Comparison of ENCODE assay signal across 15 cellular contexts in the genomic region with DNA sequence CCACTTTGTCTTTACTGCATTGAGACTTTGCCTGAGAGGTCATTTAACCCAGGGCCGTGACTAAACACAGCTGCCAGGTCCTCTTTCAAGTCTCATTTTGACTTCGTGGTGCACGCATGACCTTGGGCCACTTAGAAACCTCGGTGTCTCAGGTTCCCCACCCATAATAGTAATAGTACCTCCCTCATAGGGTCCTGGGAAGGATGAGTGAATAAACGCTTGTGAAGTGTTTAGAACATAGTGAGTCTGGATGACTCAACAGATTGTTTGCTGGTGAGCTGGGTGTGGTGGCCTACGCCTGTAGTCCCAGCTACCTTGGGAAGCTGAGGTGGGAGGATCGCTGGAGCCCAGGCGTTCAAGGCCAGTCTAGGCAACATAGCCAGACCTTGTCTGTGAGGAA. TPM values are rescaled to one million over a fixed set of nuclear protein-coding genes. Genes with fewer than 3 reads are reported as not detected.
A peak's percentile ranks its signal among the peaks of the same experiment; 100 is the strongest.
DNase-seq lines count a peak whose midpoint lies in the region; ATAC-seq and TF ChIP-seq lines count a peak whose summit lies in the region.
"Had no signal": no experiment of that assay in that cellular context is flagged by ENCODE, and none has a peak within 500 bp of the region (broad histone marks: within the 10 kb centered on the region; RNA-seq: fewer than 3 reads in every experiment).

No MANE protein-coding gene starts in this region.

- H3K79me2 ChIP-seq in PC-3 (ENCODE audit: low read length): no peaks in the 10 kb centered on the region

- H3K27me3 ChIP-seq in PC-3 (ENCODE audit: low read length) (no peaks in the 10 kb centered on the region), adrenal gland (no peaks in the 10 kb centered on the region)
- H3K27me3 ChIP-seq: cardiac muscle cell had no signal

- no peaks in the 10 kb centered on the region for H3K27me3 Mint-ChIP-seq in Calu3 (ENCODE audit: unreplicated experiment)
- no peaks in the 10 kb centered on the region for H3K27me3 Mint-ChIP-seq in nephron (ENCODE audit: low read depth)
- H3K27me3 Mint-ChIP-seq in immature natural killer cell (ENCODE audit: low read depth in 3 of 3): peaks cover 0 to 3% (median 0%) of the 10 kb centered on the region in 3 donors

- no peak overlapping the region for H3K4me3 ChIP-seq in PC-3 (ENCODE audit: low read length)
- H3K4me3 ChIP-seq in choroid plexus epithelial cell (ENCODE audit: low read depth, low read length): no peak overlapping the region
- H3K4me3 ChIP-seq in adrenal gland: no peak overlapping the region
- H3K4me3 ChIP-seq: BLaER1, cardiac muscle cell had no signal

- 63 to 81% (median 74%) methylated on average over 8 of the region's 8 CpGs for WGBS in adrenal gland, 4 donors

- H3K36me3 Mint-ChIP-seq in Calu3 (ENCODE audit: insufficient read depth, unreplicated experiment) (no peaks in the 10 kb centered on the region), nephron (ENCODE audit: low read depth) (no peaks in the 10 kb centered on the region), immature natural killer cell (no peaks in the 10 kb centered on the region)

- H3K4me1 ChIP-seq in PC-3 (ENCODE audit: insufficient read depth, low read length) (peaks cover 30% of the 10 kb centered on the region), adrenal gland (replicated peaks in 1 of 2) (no peaks in the 10 kb centered on the region)

- H3K9ac ChIP-seq in PC-3 (ENCODE audit: low read length): peak overlapping the region; percentile 65
- H3K9ac ChIP-seq: BLaER1 had no signal

- peak overlapping the region; percentile 52 for H3K27ac Mint-ChIP-seq in Calu3 (ENCODE audit: unreplicated experiment)
- H3K27ac Mint-ChIP-seq in nephron: peak overlapping the region in 2 of 3 experiments; percentile 8 to 77
- H3K27ac Mint-ChIP-seq in immature natural killer cell: no peak overlapping the region

- H3K9me3 Mint-ChIP-seq in Calu3 (ENCODE audit: low read depth, unreplicated experiment) (no peaks in the 10 kb centered on the region), nephron (no peaks in the 10 kb centered on the region), immature natural killer cell (no peaks in the 10 kb centered on the region)

- ATAC-seq in PC-3: peak; percentile 93

- H3K4me3 Mint-ChIP-seq in Calu3 (ENCODE audit: low read depth, unreplicated experiment) (no peak overlapping the region), nephron (no peak overlapping the region), immature natural killer cell (no peak overlapping the region)

- DNase-seq in Calu3: no peak
- peak; percentile 96 for DNase-seq in PC-3
- DNase-seq in choroid plexus epithelial cell (ENCODE audit: low read depth): peak; percentile 71
- DNase-seq in adrenal gland: no peak
- DNase-seq in NCI-H2227 (lab: John Stamatoyannopoulos, UW; ENCODE audit: unreplicated experiment): no peak
- no peak for DNase-seq in immature natural killer cell
- no peak for DNase-seq in stimulated activated CD4-positive, alpha-beta T cell treated with anti-CD3 and anti-CD28 coated beads, Interleukin-4, amount 100 ng/mL, for 1 hour
- DNase-seq: activated gamma-delta T cell treated with Interleukin-2 at 50 U/mL for 16 hours, midbrain, NCI-H1105, NCI-H526, RPMI8226 had no signal

- peak overlapping the region; percentile 16 for H3K4me2 ChIP-seq in PC-3 (ENCODE audit: low read length)
- H3K4me2 ChIP-seq: BLaER1 had no signal

- POLR2A ChIA-PET in PC-3 (lab: Charles Lee; ENCODE audit: unreplicated experiment): interaction anchor here (1.0 kb wide), 1 partner anchor 132 kb away, joined by 5 read pairs; no protein-coding TSS in a partner anchor

- no peaks in the 10 kb centered on the region for H3K9me2 ChIP-seq in PC-3 (replicated peaks; ENCODE audit: low read length)

- intact Hi-C loops in Calu3 (cut with micrococcal nuclease; ENCODE audit: unreplicated experiment) (no loop called here), PC-3 (cut with micrococcal nuclease) (no loop called here), adrenal gland (cut with DNase I) (no loop called here)

- BruUV-seq in Calu3 (replicated peaks; lab: Mats Ljungman, UMichigan) (no TSS peak), PC-3 (replicated peaks; lab: Mats Ljungman, UMichigan) (no TSS peak)

- TF ChIP-seq POLR2A in adrenal gland (IDR thresholded peaks at IDR 0.05): no peak

- no peaks in the 10 kb centered on the region for H3F3A ChIP-seq in PC-3 (ENCODE audit: low read length, unreplicated experiment)

- peak overlapping the region; percentile 80 for H3K27ac ChIP-seq in PC-3 (ENCODE audit: low read length)
- no peak overlapping the region for H3K27ac ChIP-seq in adrenal gland
- H3K27ac ChIP-seq: BLaER1, cardiac muscle cell had no signal

- H3K4me1 Mint-ChIP-seq in Calu3 (ENCODE audit: low read depth, unreplicated experiment) (peaks cover 32% of the 10 kb centered on the region), nephron (peaks cover 33% of the 10 kb centered on the region), immature natural killer cell (no peaks in the 10 kb centered on the region)

- H3K9me3 ChIP-seq in PC-3 (ENCODE audit: low read length): no peaks in the 10 kb centered on the region
- no peaks in the 10 kb centered on the region for H3K9me3 ChIP-seq in adrenal gland (replicated peaks in 1 of 3)

- CTCF ChIA-PET in Calu3 (lab: Charles Lee) (interaction anchor here (0.8 kb wide), 1 partner anchor 249 kb away, joined by 3 read pairs; no protein-coding TSS in a partner anchor), PC-3 (lab: Charles Lee) (no interaction called here)

- TF ChIP-seq CTCF in Calu3 (IDR thresholded peaks at IDR 0.05; ENCODE audit: unreplicated experiment) (no peak), PC-3 (conservative IDR thresholded peaks at IDR 0.05; ENCODE audit: low read depth, low read length) (no peak), choroid plexus epithelial cell (conservative IDR thresholded peaks at IDR 0.05; ENCODE audit: low read depth, low read length) (no peak), nephron (IDR thresholded peaks at IDR 0.05; ENCODE audit: unreplicated experiment in 3 of 3) (no peak), adrenal gland (IDR thresholded peaks at IDR 0.05) (no peak)

- H3K36me3 ChIP-seq in PC-3 (ENCODE audit: low read depth, low read length): no peaks in the 10 kb centered on the region
- H3K36me3 ChIP-seq in adrenal gland (replicated peaks in 1 of 2): no peaks in the 10 kb centered on the region
- H3K36me3 ChIP-seq: BLaER1, cardiac muscle cell had no signal

- H2AFZ ChIP-seq in PC-3 (ENCODE audit: low read length): no peak overlapping the region

- no peaks in the 10 kb centered on the region for H4K20me1 ChIP-seq in PC-3 (ENCODE audit: low read length)

RNA-seq across cellular contexts. Expression of gene BDH1, which starts 56.3 kb away (rescaled TPM):
- total RNA-seq in Calu3 (2022) (49.0 and 56.7 TPM in 2 replicates), PC-3 (2014; rRNA removed) (10.6 and 14.1 TPM in 2 replicates), adrenal gland (10 to 100 TPM in 4 of 8 donors, 1 to 10 TPM in 4; 5.7 to 16.7 (median 9.8) TPM)
- polyA plus RNA-seq in adrenal gland (10 to 100 TPM in 2 of 3 donors, 1 to 10 TPM in 1; 6.0 to 19.7 (median 12.0) TPM), immature natural killer cell (10 to 100 TPM; 10.3 to 16.1 (median 14.2) TPM)

Comparison
In these comparisons a context has a peak if more than half of its experiments do, and no peak if none do; other contexts are left out.
1. DNase-seq: peak in PC-3 (single experiment) and choroid plexus epithelial cell (single experiment); none in Calu3 (single experiment), adrenal gland (0 of 7), NCI-H2227 (single experiment), immature natural killer cell (0 of 3) and stimulated activated CD4-positive, alpha-beta T cell treated with anti-CD3 and anti-CD28 coated beads, Interleukin-4, amount 100 ng/mL, for 1 hour (single experiment).
2. H3K27ac Mint-ChIP-seq: peak in Calu3 (single experiment) and nephron (2 of 3); none in immature natural killer cell (0 of 6).